Comparison of ENCODE assay signal across 21 cellular contexts in the genomic region with DNA sequence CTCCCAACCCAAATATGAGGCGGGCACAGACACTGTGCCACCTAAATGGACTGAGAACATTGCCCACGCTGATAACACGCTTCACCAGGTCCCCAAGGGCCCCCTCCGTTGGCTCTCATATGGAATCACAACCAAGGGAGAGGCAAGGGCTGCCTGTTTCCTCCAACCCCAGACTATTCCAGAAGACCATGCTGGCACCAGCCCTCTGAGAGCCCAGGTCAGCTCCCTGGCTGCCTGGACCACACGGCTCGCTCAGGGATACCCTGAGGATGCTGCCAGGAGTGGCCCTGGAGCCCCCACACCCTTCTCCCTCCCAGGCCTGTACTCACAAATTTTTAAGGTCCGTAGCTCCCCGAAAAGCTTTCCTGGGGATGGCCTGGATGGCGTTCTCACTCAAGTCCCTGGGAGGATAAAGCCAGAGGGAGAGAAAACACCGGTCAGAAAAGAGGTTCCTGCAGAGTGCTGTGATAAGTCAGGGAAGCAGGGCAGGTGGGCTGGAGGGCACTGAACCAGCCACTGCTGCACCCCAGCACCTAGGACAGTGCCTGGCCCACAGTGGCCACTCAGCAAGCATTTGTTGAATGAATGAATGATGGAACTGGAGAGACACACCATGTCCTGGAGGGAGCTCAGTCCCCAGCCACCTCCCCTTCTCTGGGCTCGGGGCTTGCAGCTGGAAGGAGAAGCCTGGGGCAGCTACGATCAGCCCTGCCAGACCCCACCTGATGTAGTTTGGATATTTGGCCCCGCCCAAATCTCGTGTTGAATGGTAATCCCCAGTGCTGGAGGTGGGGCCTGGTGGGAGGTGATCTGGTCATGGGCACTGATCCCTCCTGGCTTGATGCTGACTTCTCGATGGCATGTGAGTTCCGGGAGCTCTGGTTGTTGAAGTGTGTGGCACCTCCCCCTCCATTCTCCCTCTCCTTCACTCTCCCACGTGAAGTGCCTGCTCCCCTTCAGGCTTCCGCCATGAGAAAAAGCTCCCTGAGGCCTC.
"Had no signal": no experiment of that assay in that cellular context is flagged by ENCODE, and none has a peak within 500 bp of the region (broad histone marks: within the 10 kb centered on the region; RNA-seq: fewer than 3 reads in every experiment).

No MANE protein-coding gene starts in this region.

- DNase-seq: activated B cell treated with CpG ODN at 0.5 μM for 24 hours; activated CD4-positive, alpha-beta T cell treated with anti-CD3 and anti-CD28 coated beads, Interleukin-2, amount 10 ng/mL, durations not matched to agents 24 days and 14 days; activated naive CD4-positive, alpha-beta T cell; activated naive CD8-positive, alpha-beta T cell treated with anti-CD3 and anti-CD28 coated beads, Interleukin-2, amount 10 ng/mL, durations not matched to agents 7 days and 5 days; activated T-cell treated with anti-CD3 and anti-CD28 coated beads for 4 hours; brain microvascular endothelial cell; dermis blood vessel endothelial cell; effector memory CD8-positive, alpha-beta T cell; foreskin melanocyte; left cardiac atrium; lower lobe of right lung; nephron progenitor cell; ovary; sigmoid colon; stimulated activated CD4-positive, alpha-beta T cell treated with anti-CD3 and anti-CD28 coated beads, Interleukin-1b, Interleukin-23, amount 100 ng/mL, for 48 hours; stimulated activated naive CD8-positive, alpha-beta T cell treated with anti-CD3 and anti-CD28 coated beads, Interleukin-15, amount 100 ng/mL, for 72 hours; testis had no signal

- ATAC-seq: effector memory CD8-positive, alpha-beta T cell; heart left ventricle; left cardiac atrium; lower lobe of right lung; stimulated activated naive CD8-positive, alpha-beta T cell treated with anti-CD3 and anti-CD28 coated beads, Interleukin-15, amount 100 ng/mL, for 72 hours had no signal

- H3K9me3 Mint-ChIP-seq: activated B cell treated with CpG ODN at 0.5 μM for 24 hours; central memory CD8-positive, alpha-beta T cell; effector memory CD8-positive, alpha-beta T cell; mesothelial cell of epicardium; nephron progenitor cell had no signal

- H3K27me3 Mint-ChIP-seq: activated naive CD8-positive, alpha-beta T cell treated with anti-CD3 and anti-CD28 coated beads, Interleukin-2, amount 10 ng/mL, durations not matched to agents 7 days and 5 days had no signal

- H3K9me3 ChIP-seq: heart left ventricle, ovary, sigmoid colon, testis had no signal

- H3K4me3 Mint-ChIP-seq: activated B cell treated with CpG ODN at 0.5 μM for 24 hours; activated CD4-positive, alpha-beta T cell treated with anti-CD3 and anti-CD28 coated beads, Interleukin-2, amount 10 ng/mL, durations not matched to agents 24 days and 14 days; activated naive CD8-positive, alpha-beta T cell treated with anti-CD3 and anti-CD28 coated beads, Interleukin-2, amount 10 ng/mL, durations not matched to agents 7 days and 5 days; central memory CD8-positive, alpha-beta T cell; effector memory CD8-positive, alpha-beta T cell; mesothelial cell of epicardium; nephron progenitor cell; stimulated activated naive CD8-positive, alpha-beta T cell treated with anti-CD3 and anti-CD28 coated beads, Interleukin-15, amount 100 ng/mL, for 72 hours had no signal

- H3K4me3 ChIP-seq: heart left ventricle, lower lobe of right lung, ovary, sigmoid colon, testis, upper lobe of left lung had no signal

- H3K4me1 Mint-ChIP-seq: activated B cell treated with CpG ODN at 0.5 μM for 24 hours; central memory CD8-positive, alpha-beta T cell had no signal

- H3K27me3 ChIP-seq: brain microvascular endothelial cell, ovary, testis, upper lobe of left lung had no signal

- H3K4me1 ChIP-seq: heart left ventricle, lower lobe of right lung, sigmoid colon, testis, upper lobe of left lung had no signal

- H3K27ac ChIP-seq: brain microvascular endothelial cell, heart left ventricle, lower lobe of right lung, ovary, sigmoid colon, testis, upper lobe of left lung had no signal

- H3K36me3 ChIP-seq: brain microvascular endothelial cell, heart left ventricle, lower lobe of right lung, ovary, sigmoid colon, upper lobe of left lung had no signal

- H3K36me3 Mint-ChIP-seq: activated naive CD8-positive, alpha-beta T cell treated with anti-CD3 and anti-CD28 coated beads, Interleukin-2, amount 10 ng/mL, durations not matched to agents 7 days and 5 days; mesothelial cell of epicardium had no signal

- H3K27ac Mint-ChIP-seq: activated B cell treated with CpG ODN at 0.5 μM for 24 hours; activated CD4-positive, alpha-beta T cell treated with anti-CD3 and anti-CD28 coated beads, Interleukin-2, amount 10 ng/mL, durations not matched to agents 24 days and 14 days; activated naive CD8-positive, alpha-beta T cell treated with anti-CD3 and anti-CD28 coated beads, Interleukin-2, amount 10 ng/mL, durations not matched to agents 7 days and 5 days; effector memory CD8-positive, alpha-beta T cell; mesothelial cell of epicardium; stimulated activated naive CD8-positive, alpha-beta T cell treated with anti-CD3 and anti-CD28 coated beads, Interleukin-15, amount 100 ng/mL, for 72 hours had no signal
